ENCODE assay signal across 23 cellular contexts in genomic region chr2:152863826-152864225, GRCh38.
DNase-seq lines count a peak whose midpoint lies in the region; ATAC-seq and TF ChIP-seq lines count a peak whose summit lies in the region.
"Had no signal": no experiment of that assay in that cellular context is flagged by ENCODE, and none has a peak within 500 bp of the region (broad histone marks: within the 10 kb centered on the region; RNA-seq: fewer than 3 reads in every experiment).

No MANE protein-coding gene starts in this region.

- H3K36me3 Mint-ChIP-seq in IgD-negative memory B cell: no peaks in the 10 kb centered on the region
- peaks cover 27% of the 10 kb centered on the region for H3K36me3 Mint-ChIP-seq in endodermal cell (ENCODE audit: low read depth)
- H3K36me3 Mint-ChIP-seq: CD14-positive monocyte; CD4-positive, CD25-positive, alpha-beta regulatory T cell; CD8-positive, alpha-beta memory T cell had no signal

- H3K9ac ChIP-seq in endodermal cell (ENCODE audit: extremely low read depth, low read length, poor library complexity, severe bottlenecking): no peak overlapping the region
- H3K9ac ChIP-seq: BLaER1 had no signal

- H3K36me3 ChIP-seq in HEK293 (ENCODE audit: control insufficient read depth in 2 of 2, insufficient read depth in 1 of 2, low read length in 2 of 2): no peaks in the 10 kb centered on the region
- no peaks in the 10 kb centered on the region for H3K36me3 ChIP-seq in endodermal cell (ENCODE audit: control insufficient read depth, insufficient read depth, low read length)
- H3K36me3 ChIP-seq: BE2C, BLaER1 had no signal

- ATAC-seq in HG03159 (IDR thresholded peaks at IDR 0.05; ENCODE audit: unreplicated experiment): no peak
- ATAC-seq: GM12878 had no signal

- no peaks in the 10 kb centered on the region for H3K4me1 ChIP-seq in HEK293 (ENCODE audit: control insufficient read depth, insufficient read depth, low read length)
- H3K4me1 ChIP-seq in endodermal cell (ENCODE audit: control insufficient read depth, insufficient read depth, low read length): no peaks in the 10 kb centered on the region
- H3K4me1 ChIP-seq: BE2C, BLaER1 had no signal

- POLR2A ChIA-PET in HEK293 (lab: Yijun Ruan, JAX): no interaction called here

- no peak for DNase-seq in endodermal cell
- no peak for DNase-seq in SIG-M5 treated with dmso at 0.1 percent for 504 hours (lab: John Stamatoyannopoulos, UW; ENCODE audit: unreplicated experiment)
- DNase-seq: 8988T; ACHN; BE2C; C1 segment of cervical spinal cord; CD4-positive, alpha-beta memory T cell; CD4-positive, CD25-positive, alpha-beta regulatory T cell; CD8-positive, alpha-beta memory T cell; COR-L47; DMS 273 treated with DMSO at 0.1 percent for 48 hours; DMS153; DMS53; DMS79; DND-41; EL; GDM1 had no signal

- H3K27ac Mint-ChIP-seq in IgD-negative memory B cell (peak overlapping the region in 2 of 3 donors; percentile 34 to 62), endodermal cell (no peak overlapping the region)
- H3K27ac Mint-ChIP-seq: CD4-positive, alpha-beta memory T cell; CD8-positive, alpha-beta memory T cell had no signal

- H3K4me3 Mint-ChIP-seq in IgD-negative memory B cell (peak overlapping the region in 1 of 4 donors; percentile 28), endodermal cell (no peak overlapping the region)
- H3K4me3 Mint-ChIP-seq: CD14-positive monocyte; CD4-positive, alpha-beta memory T cell; CD4-positive, CD25-positive, alpha-beta regulatory T cell; CD8-positive, alpha-beta memory T cell had no signal

- H3K27ac ChIP-seq in HEK293 (ENCODE audit: extremely low read depth, low read depth, low read length): no peak overlapping the region
- H3K27ac ChIP-seq in endodermal cell (ENCODE audit: low read depth, low read length): no peak overlapping the region
- H3K27ac ChIP-seq: BLaER1 had no signal

- no peak overlapping the region for H3K4me3 ChIP-seq in HEK293 (ENCODE audit: low read depth, low read length)
- H3K4me3 ChIP-seq in endodermal cell (ENCODE audit: low read length): peak overlapping the region; percentile 70
- H3K4me3 ChIP-seq: BLaER1, GM12878 had no signal

- no peaks in the 10 kb centered on the region for H3K27me3 ChIP-seq in endodermal cell (ENCODE audit: control insufficient read depth, insufficient read depth, low read length, poor library complexity, severe bottlenecking)
- H3K27me3 ChIP-seq: BE2C, BLaER1 had no signal

- H3K9me3 Mint-ChIP-seq in IgD-negative memory B cell (peaks cover 5 to 22% (median 6%) of the 10 kb centered on the region in 3 donors), endodermal cell (peaks cover 53% of the 10 kb centered on the region)

- H3K27me3 Mint-ChIP-seq in IgD-negative memory B cell (peaks cover 5% of the 10 kb centered on the region), endodermal cell (ENCODE audit: insufficient read depth) (no peaks in the 10 kb centered on the region)
- H3K27me3 Mint-ChIP-seq: CD4-positive, alpha-beta memory T cell had no signal

- H3K9me3 ChIP-seq in HEK293 (ENCODE audit: control insufficient read depth, insufficient read depth, low read depth, low read length) (no peaks in the 10 kb centered on the region), endodermal cell (ENCODE audit: control insufficient read depth, low read length) (peaks cover 70% of the 10 kb centered on the region)
- H3K9me3 ChIP-seq: BE2C had no signal

- H3K4me1 Mint-ChIP-seq in IgD-negative memory B cell: peaks cover 0 to 2% (median 0%) of the 10 kb centered on the region in 3 donors
- no peaks in the 10 kb centered on the region for H3K4me1 Mint-ChIP-seq in endodermal cell
- H3K4me1 Mint-ChIP-seq: CD14-positive monocyte; CD4-positive, alpha-beta memory T cell; CD4-positive, CD25-positive, alpha-beta regulatory T cell; CD8-positive, alpha-beta memory T cell had no signal

- CTCF ChIA-PET in HEK293 (lab: Yijun Ruan, JAX): no interaction called here

- TF ChIP-seq CTCF in HEK293 (tag by site-specific recombination; IDR thresholded peaks at IDR 0.05): no peak
- no peak for TF ChIP-seq CTCF in endodermal cell (conservative IDR thresholded peaks at IDR 0.05)

- WGBS in endodermal cell (ENCODE audit: insufficient coverage in 1 of 2, insufficient read length in 1 of 2), 2 experiments: 100% methylated on average over 1 of the region's 1 CpG; no CpG with 5 or more reads in 1 of the 2 experiments

TF ChIP-seq in HEK293, 187 proteins besides CTCF, POLR2A, EP300 and RAD21:
- TF ChIP-seq YY1 (tag by site-specific recombination; IDR thresholded peaks at IDR 0.05) (no peak), SETDB1 (IDR thresholded peaks at IDR 0.05; ENCODE audit: insufficient read length, low read length) (peak; percentile 53)
